20 cellular contexts compared by ENCODE assay signal in the genomic region with DNA sequence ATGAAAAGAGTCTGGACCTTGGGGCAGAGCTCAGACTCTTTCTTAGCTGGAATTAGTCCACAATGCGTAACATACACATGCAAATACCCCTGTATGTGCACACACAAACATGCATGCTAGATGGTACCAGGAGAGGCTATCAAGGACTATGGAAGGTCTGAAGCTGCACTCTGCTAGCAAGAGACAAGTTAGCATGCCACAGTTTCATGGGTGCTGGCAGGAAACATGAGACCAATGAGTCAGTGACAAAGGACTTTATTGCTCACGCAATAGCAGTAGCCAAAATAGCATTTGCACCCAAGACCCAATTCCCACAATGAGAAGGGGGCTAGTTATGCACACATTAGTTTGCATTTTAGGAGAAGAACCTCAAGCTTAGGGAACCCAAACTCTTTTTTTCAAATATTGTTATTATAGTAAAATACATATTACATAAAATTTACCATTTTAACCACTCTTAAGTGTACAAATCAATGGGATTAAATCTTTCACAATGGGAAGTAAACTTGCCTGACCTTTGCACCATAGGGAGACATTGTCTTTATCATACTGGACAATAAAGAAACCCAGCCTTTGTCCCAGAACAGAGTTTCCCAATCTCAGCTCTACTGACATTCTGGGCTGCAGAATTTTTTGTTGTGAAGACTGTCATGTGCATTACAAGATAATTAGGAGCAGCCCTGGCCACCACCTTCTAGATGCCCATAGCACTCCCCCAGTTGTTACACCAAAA.
DNase-seq lines count a peak whose midpoint lies in the region; ATAC-seq and TF ChIP-seq lines count a peak whose summit lies in the region.
"Had no signal": no experiment of that assay in that cellular context is flagged by ENCODE, and none has a peak within 500 bp of the region (broad histone marks: within the 10 kb centered on the region; RNA-seq: fewer than 3 reads in every experiment).

No MANE protein-coding gene starts in this region.

- DNase-seq in Calu3 (no peak), MV-4-11 (lab: John Stamatoyannopoulos, UW) (peak; percentile 15), fibroblast of mammary gland (ENCODE audit: low read depth) (peak; percentile 2), mucosa of descending colon (no peak), lower leg skin (ENCODE audit: low spot score in 2 of 2) (no peak), HK-2 (ENCODE audit: unreplicated experiment) (no peak)
- DNase-seq in stimulated activated CD4-positive, alpha-beta T cell treated with anti-CD3 and anti-CD28 coated beads, Interleukin-4, amount 100 ng/mL, for 1 hour: no peak
- DNase-seq: CD4-positive, CD25-positive, alpha-beta regulatory T cell; COR-L47; DMS153; GOT3; HCEC 1CT; IMR-90; NCI-H1417 treated with DMSO at 0.1 percent for 48 hours; NCI-H187; NCI-H446; OCI-M1 had no signal

- H3K36me3 ChIP-seq in mucosa of descending colon (ENCODE audit: low read depth): no peaks in the 10 kb centered on the region
- H3K36me3 ChIP-seq: SJSA1 had no signal

- WGBS in lower leg skin, 2 donors: 80 to 83% methylated on average over 2 of the region's 2 CpGs

- no peak for TF ChIP-seq POLR2A in lower leg skin (IDR thresholded peaks at IDR 0.05)

- ATAC-seq in mucosa of descending colon (peak; percentile 74), GM19463 (IDR thresholded peaks at IDR 0.05; ENCODE audit: unreplicated experiment) (no peak)
- ATAC-seq: Right ventricle myocardium inferior had no signal

- TF ChIP-seq CTCF in Calu3 (IDR thresholded peaks at IDR 0.05; ENCODE audit: unreplicated experiment) (no peak), fibroblast of mammary gland (conservative IDR thresholded peaks at IDR 0.05; ENCODE audit: control insufficient read depth, insufficient read depth, low read depth, low read length) (no peak), mucosa of descending colon (IDR thresholded peaks at IDR 0.05) (no peak), lower leg skin (IDR thresholded peaks at IDR 0.05) (no peak)

- intact Hi-C loops in Calu3 (cut with micrococcal nuclease; ENCODE audit: unreplicated experiment) (loop anchor here (5.0 kb wide), 1 partner anchor 192 kb away; no protein-coding TSS in a partner anchor), mucosa of descending colon (cut with DNase I, micrococcal nuclease) (no loop called here), lower leg skin (cut with DNase I; ENCODE audit: low total_unique reads) (no loop called here)

- peak overlapping the region; percentile 96 for H3K27ac Mint-ChIP-seq in Calu3 (ENCODE audit: unreplicated experiment)
- H3K27ac Mint-ChIP-seq: CD4-positive, CD25-positive, alpha-beta regulatory T cell had no signal

- H3K9me3 ChIP-seq in mucosa of descending colon: no peaks in the 10 kb centered on the region
- H3K9me3 ChIP-seq: SJSA1 had no signal

- no peaks in the 10 kb centered on the region for H3K27me3 Mint-ChIP-seq in Calu3 (ENCODE audit: unreplicated experiment)

- H3K9me3 Mint-ChIP-seq in Calu3 (ENCODE audit: low read depth, unreplicated experiment): no peaks in the 10 kb centered on the region

- CTCF ChIA-PET in Calu3 (lab: Charles Lee): interaction anchor here (0.6 to 1.8 kb wide), 4 partner anchors 13 to 978 kb away, joined by 3 to 6 read pairs (median 4); no protein-coding TSS in a partner anchor

- H3K36me3 Mint-ChIP-seq in Calu3 (ENCODE audit: insufficient read depth, unreplicated experiment): peaks cover 35% of the 10 kb centered on the region
- H3K36me3 Mint-ChIP-seq: CD4-positive, CD25-positive, alpha-beta regulatory T cell had no signal

- peak overlapping the region; percentile 52 for H3K4me3 Mint-ChIP-seq in Calu3 (ENCODE audit: low read depth, unreplicated experiment)
- H3K4me3 Mint-ChIP-seq: CD4-positive, CD25-positive, alpha-beta regulatory T cell had no signal

- H3K4me1 Mint-ChIP-seq in Calu3 (ENCODE audit: low read depth, unreplicated experiment): peaks cover 68% of the 10 kb centered on the region
- H3K4me1 Mint-ChIP-seq: CD4-positive, CD25-positive, alpha-beta regulatory T cell had no signal

- H3K4me3 ChIP-seq in fibroblast of mammary gland (ENCODE audit: control insufficient read depth, low read depth, low read length) (no peak overlapping the region), mucosa of descending colon (no peak overlapping the region), lower leg skin (ENCODE audit: low read depth, poor library complexity, severe bottlenecking) (no peak overlapping the region)
- H3K4me3 ChIP-seq: SJSA1 had no signal

- no peaks in the 10 kb centered on the region for H3K4me1 ChIP-seq in mucosa of descending colon (ENCODE audit: low read depth)
- H3K4me1 ChIP-seq: SJSA1 had no signal

- no TSS peak for BruUV-seq in Calu3 (replicated peaks; lab: Mats Ljungman, UMichigan)

Comparison
In these comparisons a context has a peak if more than half of its experiments do, and no peak if none do; other contexts are left out.
1. DNase-seq: peak in MV-4-11 (single experiment) and fibroblast of mammary gland (single experiment); none in Calu3 (single experiment), mucosa of descending colon (0 of 3), lower leg skin (0 of 2), HK-2 (single experiment) and stimulated activated CD4-positive, alpha-beta T cell treated with anti-CD3 and anti-CD28 coated beads, Interleukin-4, amount 100 ng/mL, for 1 hour (single experiment).